In genomic region chr12:55188974-55189556, GRCh38 we compare ENCODE assay signal across 8 cellular contexts. TPM values are rescaled to one million over a fixed set of nuclear protein-coding genes. Genes with fewer than 3 reads are reported as not detected.
DNase-seq lines count a peak whose midpoint lies in the region; ATAC-seq, FAIRE-seq and TF ChIP-seq lines count a peak whose summit lies in the region.

No MANE protein-coding gene starts in this region.

- H3K4me3 ChIP-seq in GM12875 (ENCODE audit: low read depth, low read length) (no peak overlapping the region), HepG2 (replicated peaks in 1 of 3; ENCODE audit: insufficient read depth in 1 of 3, low read depth in 2 of 3, low read length in 3 of 3) (no peak overlapping the region)

- H3K9ac ChIP-seq in HepG2 (ENCODE audit: insufficient read depth, low read depth, low read length) = no peak overlapping the region

- H3K4me1 ChIP-seq in HepG2 (ENCODE audit: insufficient read depth, low read length) = no peaks in the 10 kb centered on the region

- DNase-seq in AG09319 (ENCODE audit: extremely low read depth, low read depth) (peak; percentile 30), NCI-H1092 treated with DMSO at 0.1 percent for 48 hours (lab: John Stamatoyannopoulos, UW) (peak; percentile 58), SIG-M5 treated with dmso at 0.1 percent for 504 hours (lab: John Stamatoyannopoulos, UW; ENCODE audit: unreplicated experiment) (peak; percentile 77), cerebellar cortex (ENCODE audit: low spot score) (peak; percentile 68), HepG2 (ENCODE audit: low spot score) (peak; percentile 72), superior temporal gyrus (ENCODE audit: extremely low spot score) (peak; percentile 94)

- no peak for TF ChIP-seq EP300 in HepG2 (IDR thresholded peaks at IDR 0.05; ENCODE audit: low read depth in 2 of 2, low read length in 2 of 2)
- no peak for TF ChIP-seq EP300 in HepG2 (CRISPR knock-in tag; IDR thresholded peaks at IDR 0.05; ENCODE audit: borderline replicate concordance)

- H2AFZ ChIP-seq in HepG2 (ENCODE audit: low read length) = no peak overlapping the region

- peak; percentile 55 for FAIRE-seq in HepG2 (lab: Jason Lieb, UNC)

- CTCF ChIA-PET in HepG2 (lab: Yijun Ruan, JAX; ENCODE audit: low intra/inter-chr PET ratio, low total read pairs) = interaction anchor here (1.1 to 4.4 kb wide), 3 partner anchors 428 to 467 kb away, joined by 8 to 89 read pairs (median 8); no protein-coding TSS in a partner anchor

- WGBS in HepG2 (ENCODE audit: low lambda C conversion rate) = 3% methylated on average over 4 of the region's 4 CpGs

- no peaks in the 10 kb centered on the region for H3K36me3 ChIP-seq in HepG2 (replicated peaks in 1 of 2; ENCODE audit: control insufficient read depth in 1 of 2, insufficient read depth in 2 of 2, low read length in 2 of 2)

- TF ChIP-seq RAD21 in HepG2 (CRISPR knock-in tag; IDR thresholded peaks at IDR 0.05) = peak; percentile 83

- no peak overlapping the region for H3K27ac ChIP-seq in HepG2 (ENCODE audit: extremely low read length, insufficient read depth, low read length)

- peak; percentile 85 for ATAC-seq in HG02642 (IDR thresholded peaks at IDR 0.05; ENCODE audit: poor library complexity, unreplicated experiment)
- ATAC-seq in HepG2 = peak; percentile 86

- intact Hi-C loops in HepG2 (cut with micrococcal nuclease; ENCODE audit: unreplicated experiment) = loop anchor here (1.0 to 5.0 kb wide), 4 partner anchors 257 to 533 kb away; partner anchors contain the start of gene RDH5

- no peak for TF ChIP-seq POLR2A in HepG2 (IDR thresholded peaks at IDR 0.05; ENCODE audit: insufficient read depth in 1 of 2, low read depth in 2 of 2, low read length in 2 of 2)

- no peaks in the 10 kb centered on the region for H3K27me3 ChIP-seq in HepG2 (ENCODE audit: control insufficient read depth in 1 of 2, insufficient read depth in 2 of 2, low read length in 2 of 2)

- in situ Hi-C loops in HepG2 (cut with HindIII; ENCODE audit: extremely low pct_ligation_motif_present, low pct_unique_long_range_greater_than_20kb) = loop anchor here (25.0 kb wide), 1 partner anchor 248 kb away; the partner anchor contains the start of genes OR6C2 and OR6C76

- TF ChIP-seq CTCF in AG09319 (IDR thresholded peaks at IDR 0.05; ENCODE audit: low read depth, low read length) (peak; percentile 67), GM12875 (IDR thresholded peaks at IDR 0.05; ENCODE audit: borderline replicate concordance, insufficient read depth, low read depth, low read length) (peak; percentile 39; the same call in 1 of the 2 replicates), HepG2 (CRISPR knock-in tag; IDR thresholded peaks at IDR 0.05) (peak; percentile 79)

- POLR2A ChIA-PET in HepG2 (lab: Yijun Ruan, JAX) = no interaction called here

- no peaks in the 10 kb centered on the region for H3K79me2 ChIP-seq in HepG2 (ENCODE audit: insufficient read depth, low read length)

- no TSS peak for BruUV-seq in HepG2 (replicated peaks; lab: Mats Ljungman, UMichigan)

- no peaks in the 10 kb centered on the region for H3K9me3 ChIP-seq in HepG2 (ENCODE audit: low read length)

- no peak overlapping the region for H3K4me2 ChIP-seq in HepG2 (ENCODE audit: low read depth, low read length)

- no peaks in the 10 kb centered on the region for H4K20me1 ChIP-seq in HepG2 (ENCODE audit: insufficient read depth, low read length)

TF ChIP-seq in HepG2, 621 proteins besides CTCF, POLR2A, EP300 and RAD21 (continues in another document):
- TF ChIP-seq ZBTB44 (CRISPR knock-in tag; IDR thresholded peaks at IDR 0.05) = no peak
- TF ChIP-seq AFF4 (CRISPR knock-in tag; IDR thresholded peaks at IDR 0.05) = no peak

RNA-seq across cellular contexts. Expression of gene OR10A7, which starts 31.8 kb away (rescaled TPM):
- total RNA-seq in HepG2 (2016; rRNA removed; fragmentation: Illumina TruSeq; extraction: Trizol) = not detected in 2 replicates
- not detected in 2 replicates for total RNA-seq in HepG2 (2016; cell fraction: cytosol; rRNA removed; fragmentation: Illumina TruSeq; extraction: Trizol; ENCODE audit: low read depth)
- total RNA-seq in HepG2 (2016; cell fraction: insoluble cytoplasmic fraction; rRNA removed; fragmentation: Illumina TruSeq; extraction: Trizol) = not detected in 2 replicates
- not detected in 2 replicates for total RNA-seq in HepG2 (2016; cell fraction: membrane; rRNA removed; fragmentation: Illumina TruSeq; extraction: Trizol)
- total RNA-seq in HepG2 (2016; cell fraction: nucleus; rRNA removed; fragmentation: Illumina TruSeq; extraction: Trizol) = not detected in 2 replicates
- polyA plus RNA-seq in HepG2 (2011; rRNA removed) = not detected in 2 replicates
- not detected in 2 replicates for polyA plus RNA-seq in HepG2 (2011; cell fraction: cytosol; rRNA removed)
- polyA plus RNA-seq in HepG2 (2011; cell fraction: nucleus; rRNA removed) = not detected in 2 replicates
- not detected in 2 replicates for polyA plus RNA-seq in HepG2 (2012)
- polyA plus RNA-seq in HepG2 (2016; cell fraction: cytosol; fragmentation: Illumina TruSeq; extraction: Trizol; ENCODE audit: low read depth) = not detected in 2 replicates
- polyA plus RNA-seq in HepG2 (2016; cell fraction: insoluble cytoplasmic fraction; fragmentation: Illumina TruSeq; extraction: Trizol; ENCODE audit: low read depth) = not detected in 2 replicates
- not detected in 2 replicates for polyA plus RNA-seq in HepG2 (2016; cell fraction: membrane; fragmentation: Illumina TruSeq; extraction: Trizol; ENCODE audit: low read depth)
- polyA plus RNA-seq in HepG2 (2016; cell fraction: nucleus; fragmentation: Illumina TruSeq; extraction: Trizol; ENCODE audit: insufficient read depth, low read depth) = not detected in 2 replicates
- not detected in 2 replicates for polyA minus RNA-seq in HepG2 (2011; rRNA and poly(A)+ RNA removed; ENCODE audit: low replicate concordance)
- polyA minus RNA-seq in HepG2 (2011; cell fraction: cytosol; rRNA and poly(A)+ RNA removed) = not detected in 2 replicates
- polyA minus RNA-seq in HepG2 (2011; cell fraction: nucleus; rRNA and poly(A)+ RNA removed) = not detected in 2 replicates

RNA-seq across cellular contexts. Expression of gene OR6C74, which starts 55.3 kb away (rescaled TPM):
- total RNA-seq in HepG2 (2016; rRNA removed; fragmentation: Illumina TruSeq; extraction: Trizol) = not detected in 2 replicates
- not detected in 2 replicates for total RNA-seq in HepG2 (2016; cell fraction: cytosol; rRNA removed; fragmentation: Illumina TruSeq; extraction: Trizol; ENCODE audit: low read depth)
- not detected in 2 replicates for total RNA-seq in HepG2 (2016; cell fraction: insoluble cytoplasmic fraction; rRNA removed; fragmentation: Illumina TruSeq; extraction: Trizol)
- total RNA-seq in HepG2 (2016; cell fraction: membrane; rRNA removed; fragmentation: Illumina TruSeq; extraction: Trizol) = not detected in 2 replicates
- total RNA-seq in HepG2 (2016; cell fraction: nucleus; rRNA removed; fragmentation: Illumina TruSeq; extraction: Trizol) = not detected in 2 replicates
- polyA plus RNA-seq in HepG2 (2011; rRNA removed) = not detected in 2 replicates
- not detected in 2 replicates for polyA plus RNA-seq in HepG2 (2011; cell fraction: cytosol; rRNA removed)
- not detected in 2 replicates for polyA plus RNA-seq in HepG2 (2011; cell fraction: nucleus; rRNA removed)
- not detected in 2 replicates for polyA plus RNA-seq in HepG2 (2012)
- polyA plus RNA-seq in HepG2 (2016; cell fraction: cytosol; fragmentation: Illumina TruSeq; extraction: Trizol; ENCODE audit: low read depth) = not detected in 2 replicates
- polyA plus RNA-seq in HepG2 (2016; cell fraction: insoluble cytoplasmic fraction; fragmentation: Illumina TruSeq; extraction: Trizol; ENCODE audit: low read depth) = not detected in 2 replicates
- polyA plus RNA-seq in HepG2 (2016; cell fraction: membrane; fragmentation: Illumina TruSeq; extraction: Trizol; ENCODE audit: low read depth) = not detected in 2 replicates
- not detected in 2 replicates for polyA plus RNA-seq in HepG2 (2016; cell fraction: nucleus; fragmentation: Illumina TruSeq; extraction: Trizol; ENCODE audit: insufficient read depth, low read depth)
- not detected in 2 replicates for polyA minus RNA-seq in HepG2 (2011; rRNA and poly(A)+ RNA removed; ENCODE audit: low replicate concordance)
- polyA minus RNA-seq in HepG2 (2011; cell fraction: cytosol; rRNA and poly(A)+ RNA removed) = not detected in 2 replicates
- not detected in 2 replicates for polyA minus RNA-seq in HepG2 (2011; cell fraction: nucleus; rRNA and poly(A)+ RNA removed)

Comparison
In these comparisons a context has a peak if more than half of its experiments do, and no peak if none do; other contexts are left out.
1. DNase-seq: peak in every context shown above with its lines; median percentile 94 in superior temporal gyrus; 77 in SIG-M5 treated with dmso at 0.1 percent for 504 hours; 72 in HepG2; 68 in cerebellar cortex; 58 in NCI-H1092 treated with DMSO at 0.1 percent for 48 hours; 30 in AG09319.